ENCODE assay signal across 17 cellular contexts in the genomic region with DNA sequence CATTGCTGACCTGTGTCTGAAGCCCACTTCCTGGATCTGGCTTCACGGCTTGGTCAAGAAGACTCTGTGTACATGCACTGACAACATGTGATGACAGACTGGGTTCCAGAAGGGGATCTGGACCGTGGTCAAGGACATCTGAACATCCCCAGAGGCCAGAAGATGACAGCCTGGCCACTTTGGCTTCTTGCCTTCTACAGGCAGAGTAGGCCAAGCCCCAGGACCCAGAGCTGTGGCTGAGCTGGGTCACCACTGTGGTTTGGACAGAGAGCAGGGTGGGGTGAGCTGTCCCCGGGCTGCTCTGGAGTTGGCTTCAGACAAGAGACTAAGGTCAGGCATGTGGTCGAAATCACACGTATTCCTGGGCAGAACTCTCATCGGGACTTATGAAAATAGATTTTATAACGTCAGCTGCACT.
DNase-seq lines count a peak whose midpoint lies in the region; ATAC-seq lines count a peak whose summit lies in the region.
"Had no signal": no experiment of that assay in that cellular context is flagged by ENCODE, and none has a peak within 500 bp of the region (broad histone marks: within the 10 kb centered on the region; RNA-seq: fewer than 3 reads in every experiment).

No MANE protein-coding gene starts in this region.

- ATAC-seq in sciatic nerve = peak; percentile 98
- no peak for ATAC-seq in activated T-cell treated with anti-CD3 and anti-CD28 coated beads, Interleukin-2, amount 50 U/mL, for 72 hours (replicated peaks in 1 of 2)
- ATAC-seq in GM21717 (IDR thresholded peaks at IDR 0.05; ENCODE audit: unreplicated experiment) = no peak
- no peak for ATAC-seq in naive thymus-derived CD4-positive, alpha-beta T cell

- no peaks in the 10 kb centered on the region for H3K36me3 ChIP-seq in naive thymus-derived CD4-positive, alpha-beta T cell (ENCODE audit: control insufficient read depth in 2 of 3, insufficient read depth in 3 of 3, low read length in 3 of 3)
- H3K36me3 ChIP-seq: breast epithelium, uterus had no signal

- no peak overlapping the region for H3K4me3 Mint-ChIP-seq in activated T-cell treated with anti-CD3 and anti-CD28 coated beads, Interleukin-2, amount 50 U/mL, for 72 hours
- no peak overlapping the region for H3K4me3 Mint-ChIP-seq in naive thymus-derived CD4-positive, alpha-beta T cell
- H3K4me3 Mint-ChIP-seq: activated CD4-positive, alpha-beta memory T cell treated with anti-CD3 and anti-CD28 coated beads, Interleukin-2, amount 10 ng/mL, durations not matched to agents 7 days and 5 days had no signal

- H3K36me3 Mint-ChIP-seq in activated T-cell treated with anti-CD3 and anti-CD28 coated beads, Interleukin-2, amount 50 U/mL, for 72 hours (ENCODE audit: insufficient read depth in 2 of 2) = peaks cover 0 to 1% of the 10 kb centered on the region in 2 donors
- no peaks in the 10 kb centered on the region for H3K36me3 Mint-ChIP-seq in naive thymus-derived CD4-positive, alpha-beta T cell

- intact Hi-C loops in sciatic nerve (cut with DNase I) = no loop called here
- intact Hi-C loops in naive thymus-derived CD4-positive, alpha-beta T cell (cut with micrococcal nuclease) = no loop called here

- no peak overlapping the region for H3K4me3 ChIP-seq in naive thymus-derived CD4-positive, alpha-beta T cell (ENCODE audit: low read length)
- H3K4me3 ChIP-seq: breast epithelium, uterus had no signal

- POLR2A ChIA-PET in naive thymus-derived CD4-positive, alpha-beta T cell (lab: Charles Lee) = no interaction called here

- no peaks in the 10 kb centered on the region for H3K9me3 ChIP-seq in naive thymus-derived CD4-positive, alpha-beta T cell (ENCODE audit: control insufficient read depth in 2 of 3, low read length in 3 of 3)
- H3K9me3 ChIP-seq: breast epithelium, uterus had no signal

- no peaks in the 10 kb centered on the region for H3K4me1 ChIP-seq in naive thymus-derived CD4-positive, alpha-beta T cell (ENCODE audit: control insufficient read depth in 2 of 2, insufficient read depth in 2 of 2, low read length in 2 of 2)
- H3K4me1 ChIP-seq: breast epithelium, uterus had no signal

- DNase-seq in Ammon's horn (ENCODE audit: low spot score) (peak; percentile 69), caudate nucleus (lab: John Stamatoyannopoulos, UW) (peak in 31 of 61 donors; percentile 1 to 53 (median 15)), sciatic nerve (ENCODE audit: low spot score) (peak; percentile 69)
- no peak for DNase-seq in activated naive CD4-positive, alpha-beta T cell treated with anti-CD3 and anti-CD28 coated beads, Interleukin-2, amount 50 U/mL, for 16 hours
- no peak for DNase-seq in activated T-cell treated with anti-CD3 and anti-CD28 coated beads, Interleukin-2, amount 50 U/mL, for 72 hours
- DNase-seq in naive thymus-derived CD4-positive, alpha-beta T cell = no peak
- DNase-seq: activated CD4-positive, alpha-beta memory T cell treated with anti-CD3 and anti-CD28 coated beads, Interleukin-2, amount 10 ng/mL, durations not matched to agents 7 days and 5 days; activated gamma-delta T cell; DMS153; NCI-H1436 treated with DMSO at 0.1 percent for 48 hours; NCI-H526; RPMI8226; T-helper 9 cell had no signal

- no peaks in the 10 kb centered on the region for H3K4me1 Mint-ChIP-seq in activated T-cell treated with anti-CD3 and anti-CD28 coated beads, Interleukin-2, amount 50 U/mL, for 72 hours (ENCODE audit: low read depth)
- no peaks in the 10 kb centered on the region for H3K4me1 Mint-ChIP-seq in naive thymus-derived CD4-positive, alpha-beta T cell
- H3K4me1 Mint-ChIP-seq: activated CD4-positive, alpha-beta memory T cell treated with anti-CD3 and anti-CD28 coated beads, Interleukin-2, amount 10 ng/mL, durations not matched to agents 7 days and 5 days had no signal

- H3K27me3 ChIP-seq in layer of hippocampus (ENCODE audit: control insufficient read depth, insufficient read depth, low read length) = no peaks in the 10 kb centered on the region
- H3K27me3 ChIP-seq in naive thymus-derived CD4-positive, alpha-beta T cell (ENCODE audit: control insufficient read depth in 2 of 2, insufficient read depth in 2 of 2, low read length in 2 of 2) = no peaks in the 10 kb centered on the region
- H3K27me3 ChIP-seq: breast epithelium, uterus had no signal

- CTCF ChIA-PET in naive thymus-derived CD4-positive, alpha-beta T cell (lab: Charles Lee) = no interaction called here

- peaks cover 10% of the 10 kb centered on the region for H3K27me3 Mint-ChIP-seq in activated T-cell treated with anti-CD3 and anti-CD28 coated beads, Interleukin-2, amount 50 U/mL, for 72 hours (ENCODE audit: low read depth)
- peaks cover 0 to 18% (median 16%) of the 10 kb centered on the region in 5 donors for H3K27me3 Mint-ChIP-seq in naive thymus-derived CD4-positive, alpha-beta T cell
- H3K27me3 Mint-ChIP-seq: activated CD4-positive, alpha-beta memory T cell treated with anti-CD3 and anti-CD28 coated beads, Interleukin-2, amount 10 ng/mL, durations not matched to agents 7 days and 5 days had no signal

- H3K9me3 Mint-ChIP-seq in activated T-cell treated with anti-CD3 and anti-CD28 coated beads, Interleukin-2, amount 50 U/mL, for 72 hours = peaks cover 2 to 3% of the 10 kb centered on the region in 2 donors
- peaks cover 0 to 8% (median 2%) of the 10 kb centered on the region in 11 donors for H3K9me3 Mint-ChIP-seq in naive thymus-derived CD4-positive, alpha-beta T cell
- H3K9me3 Mint-ChIP-seq: activated CD4-positive, alpha-beta memory T cell treated with anti-CD3 and anti-CD28 coated beads, Interleukin-2, amount 10 ng/mL, durations not matched to agents 7 days and 5 days had no signal

- H3K27ac ChIP-seq in caudate nucleus (ENCODE audit: low read depth, low read length) = no peak overlapping the region
- peak overlapping the region; percentile 23 for H3K27ac ChIP-seq in layer of hippocampus (ENCODE audit: low read depth, low read length)
- H3K27ac ChIP-seq in naive thymus-derived CD4-positive, alpha-beta T cell (ENCODE audit: low read depth, low read length) = no peak overlapping the region
- H3K27ac ChIP-seq: uterus had no signal

- H3K27ac Mint-ChIP-seq in activated T-cell treated with anti-CD3 and anti-CD28 coated beads, Interleukin-2, amount 50 U/mL, for 72 hours = no peak overlapping the region
- H3K27ac Mint-ChIP-seq in naive thymus-derived CD4-positive, alpha-beta T cell = no peak overlapping the region
- H3K27ac Mint-ChIP-seq: activated CD4-positive, alpha-beta memory T cell treated with anti-CD3 and anti-CD28 coated beads, Interleukin-2, amount 10 ng/mL, durations not matched to agents 7 days and 5 days had no signal

Comparison
In these comparisons a context has a peak if more than half of its experiments do, and no peak if none do; other contexts are left out.
1. DNase-seq: peak in Ammon's horn (single experiment), caudate nucleus (31 of 61) and sciatic nerve (single experiment); none in activated naive CD4-positive, alpha-beta T cell treated with anti-CD3 and anti-CD28 coated beads, Interleukin-2, amount 50 U/mL, for 16 hours (single experiment), activated T-cell treated with anti-CD3 and anti-CD28 coated beads, Interleukin-2, amount 50 U/mL, for 72 hours (0 of 2) and naive thymus-derived CD4-positive, alpha-beta T cell (0 of 9).